In genomic region chr7:85750454-85750949, GRCh38 we compare ENCODE assay signal across 8 cellular contexts.
A peak's percentile ranks its signal among the peaks of the same experiment; 100 is the strongest.
DNase-seq lines count a peak whose midpoint lies in the region; ATAC-seq and TF ChIP-seq lines count a peak whose summit lies in the region.

No MANE protein-coding gene starts in this region.

- peak; percentile 31 for DNase-seq in activated effector memory CD4-positive, alpha-beta T cell treated with anti-CD3 and anti-CD28 coated beads, Interleukin-2, amount 50 U/mL, for 16 hours
- no peak for DNase-seq in activated effector memory CD4-positive, alpha-beta T cell treated with Interleukin-2 at 50 U/mL for 16 hours
- peak in 1 of 2 experiments; percentile 33 for DNase-seq in PC-9
- peak; percentile 40 for DNase-seq in pons (ENCODE audit: low spot score)
- DNase-seq in stimulated activated effector memory CD8-positive, alpha-beta T cell treated with anti-CD3 and anti-CD28 coated beads, Interleukin-12 subunit alpha, Interleukin-12 subunit beta, amount 100 ng/mL, for 72 hours (ENCODE audit: low spot score in 2 of 2), result no peak

- POLR2A ChIA-PET in PC-9 (lab: Charles Lee; ENCODE audit: unreplicated experiment), result no interaction called here

- H3K9me3 Mint-ChIP-seq in stimulated activated effector memory CD8-positive, alpha-beta T cell treated with anti-CD3 and anti-CD28 coated beads, Interleukin-12 subunit alpha, Interleukin-12 subunit beta, amount 100 ng/mL, for 72 hours, result peaks cover 32% of the 10 kb centered on the region

- CTCF ChIA-PET in PC-9 (lab: Charles Lee), result interaction anchor here (0.6 kb wide), 1 partner anchor 181 kb away, joined by 3 read pairs; no protein-coding TSS in a partner anchor

- H3K4me2 ChIP-seq in PC-9, result no peak overlapping the region

- H3K4me3 Mint-ChIP-seq in stimulated activated effector memory CD8-positive, alpha-beta T cell treated with anti-CD3 and anti-CD28 coated beads, Interleukin-12 subunit alpha, Interleukin-12 subunit beta, amount 100 ng/mL, for 72 hours, result no peak overlapping the region

- no peaks in the 10 kb centered on the region for H3K4me1 Mint-ChIP-seq in stimulated activated effector memory CD8-positive, alpha-beta T cell treated with anti-CD3 and anti-CD28 coated beads, Interleukin-12 subunit alpha, Interleukin-12 subunit beta, amount 100 ng/mL, for 72 hours

- BruUV-seq in PC-9 (replicated peaks; lab: Mats Ljungman, UMichigan), result no TSS peak

- no peak overlapping the region for H2AFZ ChIP-seq in PC-9

- intact Hi-C loops in PC-9 (cut with micrococcal nuclease; ENCODE audit: unreplicated experiment), result loop anchor here (2.0 to 5.0 kb wide), 3 partner anchors 198 to 1816 kb away; no protein-coding TSS in a partner anchor

- no peaks in the 10 kb centered on the region for H3K4me1 ChIP-seq in PC-9 (replicated peaks; ENCODE audit: insufficient read depth)

- peaks cover under 1% of the 10 kb centered on the region; the same call in 1 of the 2 replicates for H3K9me3 ChIP-seq in PC-9 (ENCODE audit: insufficient read depth, low read depth)

- H3F3A ChIP-seq in PC-9 (ENCODE audit: insufficient read depth, low read depth), result no peaks in the 10 kb centered on the region

- no peak overlapping the region for H3K27ac Mint-ChIP-seq in stimulated activated effector memory CD8-positive, alpha-beta T cell treated with anti-CD3 and anti-CD28 coated beads, Interleukin-12 subunit alpha, Interleukin-12 subunit beta, amount 100 ng/mL, for 72 hours

- H3K27ac ChIP-seq in PC-9, result no peak overlapping the region

- no peaks in the 10 kb centered on the region for H3K36me3 Mint-ChIP-seq in stimulated activated effector memory CD8-positive, alpha-beta T cell treated with anti-CD3 and anti-CD28 coated beads, Interleukin-12 subunit alpha, Interleukin-12 subunit beta, amount 100 ng/mL, for 72 hours

- no peaks in the 10 kb centered on the region for H3K9me2 ChIP-seq in PC-9 (ENCODE audit: insufficient read depth)

- no peak overlapping the region for H3K4me3 ChIP-seq in PC-9

- H3K27me3 ChIP-seq in PC-9 (ENCODE audit: insufficient read depth, low read depth), result no peaks in the 10 kb centered on the region

- no peaks in the 10 kb centered on the region for H3K36me3 ChIP-seq in PC-9 (ENCODE audit: low read depth)

- H4K20me1 ChIP-seq in PC-9 (ENCODE audit: insufficient read depth), result no peaks in the 10 kb centered on the region

- peak; percentile 99 for ATAC-seq in GM21367 (IDR thresholded peaks at IDR 0.05; ENCODE audit: unreplicated experiment)
- peak; percentile 96 for ATAC-seq in HG03442 (IDR thresholded peaks at IDR 0.05; ENCODE audit: unreplicated experiment)
- peak; percentile 61 for ATAC-seq in esophagus mucosa
- no peak for ATAC-seq in stimulated activated effector memory CD8-positive, alpha-beta T cell treated with anti-CD3 and anti-CD28 coated beads, Interleukin-12 subunit alpha, Interleukin-12 subunit beta, amount 100 ng/mL, for 72 hours

- peak; percentile 74 for TF ChIP-seq CTCF in PC-9 (conservative IDR thresholded peaks at IDR 0.05)

- no peaks in the 10 kb centered on the region for H3K79me2 ChIP-seq in PC-9 (ENCODE audit: low read depth)

Comparison
In these comparisons a context has a peak if more than half of its experiments do, and no peak if none do; other contexts are left out.
1. DNase-seq: peak in activated effector memory CD4-positive, alpha-beta T cell treated with anti-CD3 and anti-CD28 coated beads, Interleukin-2, amount 50 U/mL, for 16 hours (single experiment) and pons (single experiment); none in activated effector memory CD4-positive, alpha-beta T cell treated with Interleukin-2 at 50 U/mL for 16 hours (single experiment) and stimulated activated effector memory CD8-positive, alpha-beta T cell treated with anti-CD3 and anti-CD28 coated beads, Interleukin-12 subunit alpha, Interleukin-12 subunit beta, amount 100 ng/mL, for 72 hours (0 of 2).